ENCODE assay signal across 8 cellular contexts in the genomic region with DNA sequence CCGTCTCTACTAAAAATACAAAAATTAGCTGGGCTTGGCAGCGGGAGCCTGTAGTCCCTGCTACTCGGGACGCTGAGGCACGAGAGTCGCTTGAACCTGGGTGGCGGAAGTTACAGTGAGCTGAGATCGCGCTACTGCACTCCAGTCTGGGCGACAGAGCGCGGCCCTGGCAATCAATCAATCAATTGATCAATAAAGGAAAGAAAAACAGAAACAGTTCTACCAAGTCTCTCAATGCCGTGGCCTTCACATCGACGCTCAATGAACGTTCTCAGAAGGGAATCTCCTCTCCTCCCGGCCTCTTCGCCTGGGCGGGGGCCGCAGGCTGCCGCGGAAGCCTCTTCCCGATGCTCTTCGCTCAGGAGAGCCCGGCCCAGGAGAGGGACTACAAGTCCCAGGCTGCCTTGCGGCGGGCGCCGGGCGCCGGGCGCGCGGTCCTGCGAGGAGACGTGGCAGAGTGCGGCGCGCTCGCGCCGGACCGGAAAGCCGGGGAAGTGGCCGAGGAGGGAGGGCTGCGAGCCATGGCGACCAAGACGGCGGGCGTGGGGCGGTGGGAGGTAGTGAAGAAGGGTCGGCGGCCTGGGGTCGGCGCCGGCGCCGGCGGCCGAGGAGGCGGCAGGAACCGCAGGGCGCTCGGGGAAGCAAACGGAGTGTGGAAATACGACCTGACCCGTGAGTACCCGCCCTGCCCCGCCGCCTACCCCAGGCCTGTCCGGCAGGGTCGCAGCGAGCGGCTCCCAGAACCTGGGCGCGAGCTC. TPM values are rescaled to one million over a fixed set of nuclear protein-coding genes. Genes with fewer than 3 reads are reported as not detected.
A peak's percentile ranks its signal among the peaks of the same experiment; 100 is the strongest.
DNase-seq lines count a peak whose midpoint lies in the region; ATAC-seq and TF ChIP-seq lines count a peak whose summit lies in the region.

TSS of gene TMEM214 (plus strand) at position 471 of the 758 bp plus-strand sequence. CDS start at position 522, 51 bp downstream.

- H3K4me1 Mint-ChIP-seq in CD4-positive, alpha-beta T cell (ENCODE audit: low read depth): peaks cover 45% of the 10 kb centered on the region
- peaks cover 58% of the 10 kb centered on the region for H3K4me1 Mint-ChIP-seq in activated CD8-positive, alpha-beta T cell treated with anti-CD3 and anti-CD28 coated beads, Interleukin-2, amount 10 ng/mL, durations not matched to agents 7 days and 5 days (ENCODE audit: low read depth)

- no peaks in the 10 kb centered on the region for H3K9me3 ChIP-seq in CD4-positive, alpha-beta T cell (ENCODE audit: control insufficient read depth, low read length)

- intact Hi-C loops in CD4-positive, alpha-beta T cell (cut with DNase I, micrococcal nuclease): loop anchor here (1.0 to 5.0 kb wide), 7 partner anchors 17 to 102 kb away; partner anchors contain the start of genes AGBL5 (in 1 of the 2), KHK (in 1 of the 2), MAPRE3 (in 1 of the 2) and OST4 (in 1 of the 2)

- CTCF ChIA-PET in CD4-positive, alpha-beta T cell (lab: Charles Lee): interaction anchor here (1.2 to 4.0 kb wide), 3 partner anchors 16 to 54 kb away, joined by 4 to 13 read pairs (median 4); partner anchors contain the start of genes AGBL5 and KHK
- CTCF ChIA-PET in activated CD8-positive, alpha-beta T cell treated with anti-CD3 and anti-CD28 coated beads, Interleukin-2, amount 10 ng/mL, durations not matched to agents 7 days and 5 days (lab: Charles Lee): interaction anchor here (0.7 to 2.7 kb wide), 10 partner anchors 13 to 242 kb away, joined by 3 to 12 read pairs (median 4); partner anchors contain the start of genes AGBL5 and OST4

- POLR2A ChIA-PET in CD4-positive, alpha-beta T cell (lab: Charles Lee): interaction anchor here (0.7 to 4.5 kb wide), 7 partner anchors 13 to 61 kb away, joined by 3 to 37 read pairs (median 4); partner anchors contain the start of genes AGBL5, KHK and OST4
- POLR2A ChIA-PET in activated CD8-positive, alpha-beta T cell treated with anti-CD3 and anti-CD28 coated beads, Interleukin-2, amount 10 ng/mL, durations not matched to agents 7 days and 5 days (lab: Charles Lee): interaction anchor here (0.7 to 5.2 kb wide), 4 partner anchors 10 to 102 kb away, joined by 3 to 39 read pairs (median 4); partner anchors contain the start of genes AGBL5 and PREB

- peak; percentile 55 to 83 (median 66) for DNase-seq in CD4-positive, alpha-beta T cell
- DNase-seq in NCI-H82 (lab: John Stamatoyannopoulos, UW): peak; percentile 94
- DNase-seq in activated CD8-positive, alpha-beta T cell treated with anti-CD3 and anti-CD28 coated beads, Interleukin-2, amount 10 ng/mL, durations not matched to agents 7 days and 5 days: peak; percentile 85
- DNase-seq in effector CD8-positive, alpha-beta T cell (lab: John Stamatoyannopoulos, UW): peak; percentile 64
- DNase-seq in medulla oblongata (ENCODE audit: extremely low spot score): peak; percentile 90
- DNase-seq in stimulated activated CD8-positive, alpha-beta memory T cell treated with anti-CD3 and anti-CD28 coated beads, Interleukin-12 subunit alpha, Interleukin-12 subunit beta, amount 100 ng/mL, for 1 hour (ENCODE audit: low read depth): peak; percentile 66

- H3K27me3 ChIP-seq in CD4-positive, alpha-beta T cell (ENCODE audit: control insufficient read depth, insufficient read depth, low read length): no peaks in the 10 kb centered on the region

- no peak for TF ChIP-seq CTCF in CD4-positive, alpha-beta T cell (IDR thresholded peaks at IDR 0.05)

- H3K9me3 Mint-ChIP-seq in CD4-positive, alpha-beta T cell: no peaks in the 10 kb centered on the region
- H3K9me3 Mint-ChIP-seq in activated CD8-positive, alpha-beta T cell treated with anti-CD3 and anti-CD28 coated beads, Interleukin-2, amount 10 ng/mL, durations not matched to agents 7 days and 5 days (ENCODE audit: insufficient read depth): no peaks in the 10 kb centered on the region

- H3K4me3 Mint-ChIP-seq in CD4-positive, alpha-beta T cell: peak within 1 kb of the TSS; percentile 96
- peak within 1 kb of the TSS; percentile 95 for H3K4me3 Mint-ChIP-seq in activated CD8-positive, alpha-beta T cell treated with anti-CD3 and anti-CD28 coated beads, Interleukin-2, amount 10 ng/mL, durations not matched to agents 7 days and 5 days

- no peaks in the 10 kb centered on the region for H3K27me3 Mint-ChIP-seq in CD4-positive, alpha-beta T cell
- H3K27me3 Mint-ChIP-seq in activated CD8-positive, alpha-beta T cell treated with anti-CD3 and anti-CD28 coated beads, Interleukin-2, amount 10 ng/mL, durations not matched to agents 7 days and 5 days (ENCODE audit: low read depth): no peaks in the 10 kb centered on the region

- peak within 1 kb of the TSS; percentile 64 for H3K27ac ChIP-seq in CD4-positive, alpha-beta T cell (ENCODE audit: low read depth, low read length)

- H3K27ac Mint-ChIP-seq in CD4-positive, alpha-beta T cell: peak within 1 kb of the TSS; percentile 83
- peak within 1 kb of the TSS; percentile 91 for H3K27ac Mint-ChIP-seq in activated CD8-positive, alpha-beta T cell treated with anti-CD3 and anti-CD28 coated beads, Interleukin-2, amount 10 ng/mL, durations not matched to agents 7 days and 5 days

- peaks cover 48% of the 10 kb centered on the region for H3K36me3 Mint-ChIP-seq in CD4-positive, alpha-beta T cell (ENCODE audit: low read depth)
- H3K36me3 Mint-ChIP-seq in activated CD8-positive, alpha-beta T cell treated with anti-CD3 and anti-CD28 coated beads, Interleukin-2, amount 10 ng/mL, durations not matched to agents 7 days and 5 days (ENCODE audit: low read depth): peaks cover 50% of the 10 kb centered on the region

- peak; percentile 94 for ATAC-seq in CD4-positive, alpha-beta T cell (ENCODE audit: poor library complexity)
- ATAC-seq in GM19395 (IDR thresholded peaks at IDR 0.05; ENCODE audit: unreplicated experiment) (peak; percentile 91), HG03558 (IDR thresholded peaks at IDR 0.05; ENCODE audit: extremely low read depth, unreplicated experiment) (peak; percentile 71)
- peak; percentile 97 for ATAC-seq in activated CD8-positive, alpha-beta T cell treated with anti-CD3 and anti-CD28 coated beads, Interleukin-2, amount 10 ng/mL, durations not matched to agents 7 days and 5 days

RNA-seq across cellular contexts. Expression of gene TMEM214, which starts in this region (rescaled TPM):
- 10 to 100 TPM; 22.0 to 24.6 TPM for total RNA-seq in CD4-positive, alpha-beta T cell
- total RNA-seq in activated CD8-positive, alpha-beta T cell treated with anti-CD3 and anti-CD28 coated beads, Interleukin-2, amount 10 ng/mL, durations not matched to agents 7 days and 5 days: 10 to 100 TPM; 73.7 to 75.6 TPM

Comparison
In these comparisons a context has a peak if more than half of its experiments do, and no peak if none do; other contexts are left out.
1. Peak in every context shown above with its lines: DNase-seq, ATAC-seq and H3K27ac ChIP-seq.